ENCODE assay signal across 8 cellular contexts in genomic region chr14:105351920-105352871, GRCh38. TPM values are rescaled to one million over a fixed set of nuclear protein-coding genes. Genes with fewer than 3 reads are reported as not detected.
DNase-seq lines count a peak whose midpoint lies in the region; ATAC-seq and TF ChIP-seq lines count a peak whose summit lies in the region.

No MANE protein-coding gene starts in this region.

- H3K4me3 ChIP-seq in CD8-positive, alpha-beta memory T cell (ENCODE audit: low read length) = no peak overlapping the region
- H3K4me3 ChIP-seq in retinal pigment epithelial cell (ENCODE audit: low read length) = no peak overlapping the region

- TF ChIP-seq CTCF in retinal pigment epithelial cell (conservative IDR thresholded peaks at IDR 0.05; ENCODE audit: low read depth, low read length) = peak; percentile 92

- peaks cover 0 to 6% (median 3%) of the 10 kb centered on the region in 3 donors for H3K36me3 Mint-ChIP-seq in CD8-positive, alpha-beta memory T cell
- no peaks in the 10 kb centered on the region for H3K36me3 Mint-ChIP-seq in T-helper 17 cell (ENCODE audit: low read depth)

- H3K4me3 Mint-ChIP-seq in CD8-positive, alpha-beta memory T cell = no peak overlapping the region
- no peak overlapping the region for H3K4me3 Mint-ChIP-seq in T-helper 17 cell

- no peaks in the 10 kb centered on the region for H3K27me3 ChIP-seq in CD8-positive, alpha-beta memory T cell (ENCODE audit: insufficient read depth, low read length, poor library complexity, severe bottlenecking)

- peak; percentile 98 for ATAC-seq in T-helper 17 cell
- ATAC-seq in left ventricle myocardium superior = peak; percentile 91
- no peak for ATAC-seq in HG03025 (IDR thresholded peaks at IDR 0.05; ENCODE audit: low FRiP score, unreplicated experiment)

- peak overlapping the region in 3 of 8 donors; percentile 47 to 85 (median 73) for H3K27ac Mint-ChIP-seq in CD8-positive, alpha-beta memory T cell
- H3K27ac Mint-ChIP-seq in T-helper 17 cell = no peak overlapping the region

- no peak overlapping the region for H3K27ac ChIP-seq in CD8-positive, alpha-beta memory T cell (ENCODE audit: low read depth, low read length)

- intact Hi-C loops in left ventricle myocardium superior (cut with micrococcal nuclease) = loop anchor here (5.0 kb wide), 1 partner anchor 150 kb away; no protein-coding TSS in a partner anchor

- no peaks in the 10 kb centered on the region for H3K9me3 Mint-ChIP-seq in CD8-positive, alpha-beta memory T cell

- H3K36me3 ChIP-seq in CD8-positive, alpha-beta memory T cell (ENCODE audit: insufficient read depth, low read length) = no peaks in the 10 kb centered on the region

- POLR2A ChIA-PET in CD8-positive, alpha-beta memory T cell (lab: Charles Lee) = interaction anchor here (1.0 kb wide), 1 partner anchor 264 kb away, joined by 3 read pairs; no protein-coding TSS in a partner anchor

- H3K4me1 Mint-ChIP-seq in CD8-positive, alpha-beta memory T cell = peaks cover 0 to 6% (median 3%) of the 10 kb centered on the region in 3 donors
- peaks cover 2% of the 10 kb centered on the region for H3K4me1 Mint-ChIP-seq in T-helper 17 cell

- CTCF ChIA-PET in CD8-positive, alpha-beta memory T cell (lab: Charles Lee) = interaction anchor here (0.6 to 2.6 kb wide), 25 partner anchors 9 to 443 kb away, joined by 3 to 32 read pairs (median 4); partner anchors contain the start of genes BTBD6 and PACS2

- H3K4me1 ChIP-seq in CD8-positive, alpha-beta memory T cell (ENCODE audit: insufficient read depth, low read length) = peaks cover 4% of the 10 kb centered on the region

- H3K27me3 Mint-ChIP-seq in CD8-positive, alpha-beta memory T cell = no peaks in the 10 kb centered on the region
- H3K27me3 Mint-ChIP-seq in T-helper 17 cell = no peaks in the 10 kb centered on the region

- no peaks in the 10 kb centered on the region for H3K9me3 ChIP-seq in CD8-positive, alpha-beta memory T cell (ENCODE audit: low read length)
- H3K9me3 ChIP-seq in T-helper 17 cell (ENCODE audit: control insufficient read depth, low read length, poor library complexity, severe bottlenecking) = no peaks in the 10 kb centered on the region

- peak; percentile 72 to 90 (median 77) for DNase-seq in CD8-positive, alpha-beta memory T cell
- peak; percentile 83 for DNase-seq in H4 (ENCODE audit: low spot score)
- peak; percentile 70 to 77 for DNase-seq in NCI-H187 (lab: John Stamatoyannopoulos, UW)
- peak; percentile 58 to 90 (median 67) for DNase-seq in T-helper 17 cell
- DNase-seq in amniotic stem cell (lab: John Stamatoyannopoulos, UW) = peak; percentile 79
- DNase-seq in left ventricle myocardium superior = peak; percentile 81
- DNase-seq in retinal pigment epithelial cell (ENCODE audit: low read depth) = peak; percentile 60

RNA-seq across cellular contexts. Expression of gene PACS2, which starts 37.6 kb away (rescaled TPM):
- total RNA-seq in CD8-positive, alpha-beta memory T cell = 10 to 100 TPM; 31.0 to 32.9 TPM
- 6.5 TPM for polyA plus RNA-seq in CD8-positive, alpha-beta memory T cell
- total RNA-seq in H4 (2014; rRNA removed; shearing (Covaris generic)) = 12.6 and 14.4 TPM in 2 replicates
- total RNA-seq in T-helper 17 cell = 10 to 100 TPM; 56.0 to 64.9 TPM
- total RNA-seq in left ventricle myocardium superior = 76.2 TPM

RNA-seq across cellular contexts. Expression of gene TEX22, which starts 46.1 kb away (rescaled TPM):
- 1 to 10 TPM; 1.4 to 2.9 TPM for total RNA-seq in CD8-positive, alpha-beta memory T cell
- 0.08 TPM for polyA plus RNA-seq in CD8-positive, alpha-beta memory T cell
- total RNA-seq in H4 (2014; rRNA removed; shearing (Covaris generic)) = 0.04 TPM in 1 of 2 replicates, not detected in the other
- total RNA-seq in T-helper 17 cell (1 to 10 TPM in 1 of 2 donors, under 1 TPM in 1; 0.60 to 1.7 TPM), left ventricle myocardium superior (1.6 TPM)

RNA-seq across cellular contexts. Expression of gene BRF1, which starts 51.4 kb away (rescaled TPM):
- 10 to 100 TPM; 29.4 to 31.7 TPM for total RNA-seq in CD8-positive, alpha-beta memory T cell
- 13.0 TPM for polyA plus RNA-seq in CD8-positive, alpha-beta memory T cell
- 12.6 and 13.6 TPM in 2 replicates for total RNA-seq in H4 (2014; rRNA removed; shearing (Covaris generic))
- total RNA-seq in T-helper 17 cell = 10 to 100 TPM; 60.1 to 62.6 TPM
- 20.3 TPM for total RNA-seq in left ventricle myocardium superior
